In the genomic region with DNA sequence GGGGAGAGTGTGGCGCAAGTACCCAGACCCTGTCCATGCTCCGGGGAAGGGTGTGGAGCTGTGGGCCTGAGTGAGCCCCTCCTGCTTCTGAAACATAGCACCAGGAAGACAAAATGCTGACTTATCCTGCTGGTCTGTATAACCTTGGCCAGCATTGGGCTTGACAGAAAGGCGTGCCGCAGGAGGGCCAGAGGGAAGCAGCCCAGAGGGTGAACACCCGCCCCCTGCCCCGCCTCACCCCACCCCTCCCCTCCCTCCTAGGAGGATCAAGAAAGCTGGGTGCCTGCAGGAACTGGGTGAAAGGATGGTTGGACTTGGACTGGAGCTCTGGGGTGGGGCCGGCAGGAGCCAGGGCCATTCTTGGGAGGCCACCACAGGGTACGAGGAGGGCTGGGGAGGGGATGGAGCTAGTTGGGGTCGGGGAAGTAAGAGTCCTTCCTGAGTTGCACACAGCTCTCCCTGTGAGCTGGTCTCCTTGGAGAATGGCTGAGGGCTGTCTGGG, we compare ENCODE assay signal across 13 cellular contexts. TPM values are rescaled to one million over a fixed set of nuclear protein-coding genes. Genes with fewer than 3 reads are reported as not detected.
DNase-seq lines count a peak whose midpoint lies in the region; ATAC-seq and TF ChIP-seq lines count a peak whose summit lies in the region.
"Had no signal": no experiment of that assay in that cellular context is flagged by ENCODE, and none has a peak within 500 bp of the region (broad histone marks: within the 10 kb centered on the region; RNA-seq: fewer than 3 reads in every experiment).

No MANE protein-coding gene starts in this region.

- H3K27ac ChIP-seq in H9 (ENCODE audit: insufficient read length, low read depth, low read length) (no peak overlapping the region), SK-N-SH (ENCODE audit: low read depth in 2 of 2, low read length in 1 of 2) (peak overlapping the region; percentile 65 to 78), hepatocyte (peak overlapping the region; percentile 90), rectal smooth muscle tissue (ENCODE audit: low read depth, low read length) (peak overlapping the region; percentile 89)

- H3K27me3 Mint-ChIP-seq in H9 (ENCODE audit: low read depth): no peaks in the 10 kb centered on the region; the same call in 1 of the 2 replicates

- no peak overlapping the region for H2BK120ac ChIP-seq in H9 (ENCODE audit: low read depth, low read length, poor library complexity, severe bottlenecking)

- TF ChIP-seq EP300 in SK-N-SH (IDR thresholded peaks at IDR 0.05; ENCODE audit: borderline replicate concordance in 1 of 2, low read depth in 1 of 2, low read length in 1 of 2): no peak

- H3K4me2 ChIP-seq in H9 (ENCODE audit: insufficient read depth, insufficient read length, low read length) (peak overlapping the region; percentile 1), SK-N-SH (peak overlapping the region; percentile 82), hepatocyte (peak overlapping the region; percentile 62)

- H3K79me2 ChIP-seq in H9 (ENCODE audit: insufficient read depth, low read length) (no peaks in the 10 kb centered on the region; the same call in 1 of the 2 replicates), SK-N-SH (ENCODE audit: insufficient read depth) (peaks cover 27% of the 10 kb centered on the region; the same call in 1 of the 2 replicates), hepatocyte (peaks cover 55% of the 10 kb centered on the region)

- no peak overlapping the region for H4K8ac ChIP-seq in H9 (replicated peaks; ENCODE audit: insufficient read length, low read depth, low read length)

- no peak overlapping the region for H2BK5ac ChIP-seq in H9 (ENCODE audit: insufficient read length, low read length)

- no peak overlapping the region for H2AK5ac ChIP-seq in H9 (ENCODE audit: insufficient read length, low read length)

- ATAC-seq in GM18498 (IDR thresholded peaks at IDR 0.05; ENCODE audit: unreplicated experiment): no peak
- ATAC-seq: activated T-cell treated with anti-CD3 and anti-CD28 coated beads, Interleukin-2, amount 50 U/mL, for 4 hours had no signal

- H2BK20ac ChIP-seq in H9 (ENCODE audit: low read depth, low read length, poor library complexity, severe bottlenecking): no peak overlapping the region

- H3K4me3 ChIP-seq in SK-N-SH (ENCODE audit: low read depth in 2 of 2, low read length in 1 of 2) (no peak overlapping the region), hepatocyte (no peak overlapping the region), rectal smooth muscle tissue (ENCODE audit: low read length) (no peak overlapping the region)

- H3K23ac ChIP-seq in H9 (ENCODE audit: insufficient read length, low read depth, low read length): no peak overlapping the region

- no peak overlapping the region for H4K5ac ChIP-seq in H9 (ENCODE audit: insufficient read length, low read depth, low read length)

- no peak overlapping the region for H3K27ac Mint-ChIP-seq in H9
- H3K27ac Mint-ChIP-seq: dendritic cell treated with granulocyte-macrophage colony-stimulating factor and Interleukin-4, amounts not matched to agents 40 ng/mL and 50 ng/mL, for 4 days had no signal

- H3F3A ChIP-seq in SK-N-SH (replicated peaks; ENCODE audit: insufficient read depth): peaks cover 4% of the 10 kb centered on the region

- no peak overlapping the region for H3K56ac ChIP-seq in H9 (ENCODE audit: insufficient read length, low read depth, low read length)

- H4K20me1 ChIP-seq in H9 (ENCODE audit: control insufficient read depth, insufficient read depth, insufficient read length) (peaks cover 3% of the 10 kb centered on the region), SK-N-SH (ENCODE audit: insufficient read depth) (no peaks in the 10 kb centered on the region), hepatocyte (ENCODE audit: insufficient read depth, poor library complexity, severe bottlenecking) (no peaks in the 10 kb centered on the region)

- CTCF ChIA-PET in SK-N-SH (lab: Yijun Ruan, JAX): interaction anchor here (1.1 to 3.2 kb wide), 5 partner anchors 9 to 92 kb away, joined by 3 to 15 read pairs (median 5); a partner anchor contains a TSS

- POLR2A ChIA-PET in SK-N-SH (lab: Yijun Ruan, JAX): interaction anchor here (1.1 to 1.5 kb wide), 3 partner anchors 8 to 30 kb away, joined by 3 to 6 read pairs (median 3); no protein-coding TSS in a partner anchor

- no peak overlapping the region for H2BK15ac ChIP-seq in H9 (ENCODE audit: low read depth, low read length)

- no peak overlapping the region for H2BK12ac ChIP-seq in H9 (ENCODE audit: insufficient read length, low read depth, low read length)

- no peak overlapping the region for H3T11ph ChIP-seq in H9 (ENCODE audit: low read length)

- no peaks in the 10 kb centered on the region for H3K27me3 ChIP-seq in H9 (ENCODE audit: insufficient read depth, low read length)
- H3K27me3 ChIP-seq in SK-N-SH (ENCODE audit: insufficient read depth): no peaks in the 10 kb centered on the region
- H3K27me3 ChIP-seq in hepatocyte: no peaks in the 10 kb centered on the region
- no peaks in the 10 kb centered on the region for H3K27me3 ChIP-seq in rectal smooth muscle tissue (ENCODE audit: control insufficient read depth, insufficient read depth, low read length)

- H3K4me1 ChIP-seq in H9 (ENCODE audit: insufficient read depth, low read length): peaks cover 3% of the 10 kb centered on the region; the same call in 1 of the 2 replicates
- H3K4me1 ChIP-seq in SK-N-SH (ENCODE audit: control insufficient read depth in 1 of 2, insufficient read depth in 2 of 2, low read depth in 1 of 2, low read length in 1 of 2): peaks cover 12 to 27% of the 10 kb centered on the region in 2 experiments; a peak in 3 of 4 replicates
- H3K4me1 ChIP-seq in hepatocyte (ENCODE audit: insufficient read depth): peaks cover 28% of the 10 kb centered on the region
- peaks cover 19% of the 10 kb centered on the region for H3K4me1 ChIP-seq in rectal smooth muscle tissue (ENCODE audit: control insufficient read depth, insufficient read depth, low read length)
- H3K4me1 ChIP-seq: Caco-2 had no signal

- H3K18ac ChIP-seq in H9 (ENCODE audit: insufficient read length, low read depth, low read length): no peak overlapping the region

- H3K23me2 ChIP-seq in H9 (ENCODE audit: insufficient read length, low read depth, low read length, poor library complexity, severe bottlenecking): no peaks in the 10 kb centered on the region

- H3K4me1 Mint-ChIP-seq in H9: peaks cover 11 to 24% of the 10 kb centered on the region in 2 experiments

- no peaks in the 10 kb centered on the region for H3K9me3 Mint-ChIP-seq in H9
- H3K9me3 Mint-ChIP-seq: activated T-cell treated with anti-CD3 and anti-CD28 coated beads, Interleukin-2, amount 50 U/mL, for 4 hours; dendritic cell treated with granulocyte-macrophage colony-stimulating factor and Interleukin-4, amounts not matched to agents 40 ng/mL and 50 ng/mL, for 4 days had no signal

- H3K9me2 ChIP-seq in SK-N-SH (no peaks in the 10 kb centered on the region), hepatocyte (replicated peaks; ENCODE audit: insufficient read depth) (no peaks in the 10 kb centered on the region)

- WGBS in H9 (ENCODE audit: extremely low coverage, insufficient read length, low lambda C conversion rate): no CpG with 5 or more reads among the region's 9 CpGs
- WGBS in SK-N-SH (ENCODE audit: low lambda C conversion rate): 91% methylated on average over 4 of the region's 9 CpGs
- 34% methylated on average over 7 of the region's 9 CpGs for WGBS in hepatocyte (ENCODE audit: low lambda C conversion rate, missing lambda C conversion rate)

- H3K79me1 ChIP-seq in H9 (ENCODE audit: insufficient read depth, low read depth, low read length, poor library complexity, severe bottlenecking): no peaks in the 10 kb centered on the region

- H3K36me3 ChIP-seq in SK-N-SH (replicated peaks in 1 of 2; ENCODE audit: control insufficient read depth in 1 of 2, insufficient read depth in 2 of 2, low read length in 1 of 2): peaks cover 3 to 9% of the 10 kb centered on the region in 2 experiments
- no peaks in the 10 kb centered on the region for H3K36me3 ChIP-seq in hepatocyte (replicated peaks; ENCODE audit: insufficient read depth, low read depth)
- H3K36me3 ChIP-seq in rectal smooth muscle tissue (ENCODE audit: control insufficient read depth, insufficient read depth, low read length): peaks cover 6% of the 10 kb centered on the region

- no peak overlapping the region for H3K14ac ChIP-seq in H9 (ENCODE audit: insufficient read depth, low read length)

- H3K9ac ChIP-seq in H9 (ENCODE audit: extremely low read depth, insufficient read length, low read length): no peak overlapping the region
- H3K9ac ChIP-seq in SK-N-SH: peak overlapping the region; percentile 46; the same call in 1 of the 2 replicates
- no peak overlapping the region for H3K9ac ChIP-seq in rectal smooth muscle tissue (ENCODE audit: low read length)

- no peak for TF ChIP-seq RAD21 in SK-N-SH (IDR thresholded peaks at IDR 0.05; ENCODE audit: low read length)

- no peak for DNase-seq in H9
- peak; percentile 59 for DNase-seq in SK-N-SH
- DNase-seq in hepatocyte (ENCODE audit: low spot score): peak; percentile 87
- DNase-seq in NOMO-1 (lab: John Stamatoyannopoulos, UW; ENCODE audit: unreplicated experiment in 2 of 2): no peak
- no peak for DNase-seq in HuH-7.5 (ENCODE audit: low spot score)
- no peak for DNase-seq in Kasumi-1 (lab: John Stamatoyannopoulos, UW)
- DNase-seq: activated T-cell treated with anti-CD3 and anti-CD28 coated beads, Interleukin-2, amount 50 U/mL, for 4 hours; stimulated activated CD8-positive, alpha-beta memory T cell treated with anti-CD3 and anti-CD28 coated beads, Interleukin-4, amount 100 ng/mL, for 48 hours; T1000 had no signal

- H4K91ac ChIP-seq in H9 (ENCODE audit: insufficient read length, low read depth, low read length): no peak overlapping the region

- H3K4ac ChIP-seq in H9 (ENCODE audit: low read depth, low read length): no peak overlapping the region

- peaks cover 24 to 48% (median 36%) of the 10 kb centered on the region in 3 experiments for H3K36me3 Mint-ChIP-seq in H9 (ENCODE audit: insufficient read depth in 1 of 3, low read depth in 3 of 3)

- H2AFZ ChIP-seq in H9 (ENCODE audit: low read length) (no peak overlapping the region), SK-N-SH (ENCODE audit: low read depth) (no peak overlapping the region), hepatocyte (no peak overlapping the region)

- no peak for TF ChIP-seq CTCF in H9 (conservative IDR thresholded peaks at IDR 0.05)
- TF ChIP-seq CTCF in SK-N-SH (IDR thresholded peaks at IDR 0.05): no peak
- TF ChIP-seq CTCF in hepatocyte (IDR thresholded peaks at IDR 0.05; ENCODE audit: poor library complexity): no peak

- H3K9me3 ChIP-seq in H9 (ENCODE audit: control insufficient read depth, low read depth, low read length) (no peaks in the 10 kb centered on the region), SK-N-SH (no peaks in the 10 kb centered on the region), hepatocyte (ENCODE audit: low read depth) (no peaks in the 10 kb centered on the region)
- H3K9me3 ChIP-seq: Caco-2 had no signal

- H3K4me3 Mint-ChIP-seq in H9: peak overlapping the region in 1 of 2 experiments; percentile 38; a peak in 1 of 5 replicates
- H3K4me3 Mint-ChIP-seq: activated T-cell treated with anti-CD3 and anti-CD28 coated beads, Interleukin-2, amount 50 U/mL, for 4 hours; dendritic cell treated with granulocyte-macrophage colony-stimulating factor and Interleukin-4, amounts not matched to agents 40 ng/mL and 50 ng/mL, for 4 days had no signal

RNA-seq across cellular contexts. Expression of a gene that starts 27.1 kb away (rescaled TPM):
- 192 and 193 TPM in 2 replicates for total RNA-seq in H9 (2021)
- polyA plus RNA-seq in SK-N-SH (2012; rRNA removed): 67.6 and 72.7 TPM in 2 replicates
- polyA plus RNA-seq in SK-N-SH (2012; cell fraction: cytosol; rRNA removed): 36.8 and 50.6 TPM in 2 replicates
- polyA plus RNA-seq in SK-N-SH (2012; cell fraction: nucleus; rRNA removed): 97.5 and 115 TPM in 2 replicates
- total RNA-seq in hepatocyte: 75.7 and 115 TPM in 2 replicates
- 84.6 and 96.0 TPM in 2 replicates for polyA plus RNA-seq in hepatocyte

Comparison
In these comparisons a context has a peak if more than half of its experiments do, and no peak if none do; other contexts are left out.
1. DNase-seq: peak in SK-N-SH (single experiment) and hepatocyte (single experiment); none in H9 (single experiment), NOMO-1 (0 of 2), HuH-7.5 (single experiment) and Kasumi-1 (0 of 2).
2. H3K4me2 ChIP-seq: peak in every context shown above with its lines; median percentile 82 in SK-N-SH; 62 in hepatocyte; 1 in H9.